1 cellular context compared by ENCODE assay signal in genomic region chr4:27001398-27002164, GRCh38.
TF ChIP-seq lines count a peak whose summit lies in the region.

No MANE protein-coding gene starts in this region.

TF ChIP-seq in GM12878, 131 proteins besides CTCF, POLR2A, EP300 and RAD21:
- TF ChIP-seq, protein P1, sequence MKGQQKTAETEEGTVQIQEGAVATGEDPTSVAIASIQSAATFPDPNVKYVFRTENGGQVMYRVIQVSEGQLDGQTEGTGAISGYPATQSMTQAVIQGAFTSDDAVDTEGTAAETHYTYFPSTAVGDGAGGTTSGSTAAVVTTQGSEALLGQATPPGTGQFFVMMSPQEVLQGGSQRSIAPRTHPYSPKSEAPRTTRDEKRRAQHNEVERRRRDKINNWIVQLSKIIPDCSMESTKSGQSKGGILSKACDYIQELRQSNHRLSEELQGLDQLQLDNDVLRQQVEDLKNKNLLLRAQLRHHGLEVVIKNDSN (IDR thresholded peaks at IDR 0.05; ENCODE audit: borderline replicate concordance, extremely low read length, insufficient read depth, low read depth, low read length), result no peak
- TF ChIP-seq SMAD5 (IDR thresholded peaks at IDR 0.05; ENCODE audit: low read depth), result no peak
- no peak for TF ChIP-seq TCF7 (IDR thresholded peaks at IDR 0.05; ENCODE audit: borderline replicate concordance)
- TF ChIP-seq PAX8 (IDR thresholded peaks at IDR 0.05), result no peak
- TF ChIP-seq NFXL1 (IDR thresholded peaks at IDR 0.05; ENCODE audit: borderline replicate concordance), result no peak
- TF ChIP-seq BMI1 (IDR thresholded peaks at IDR 0.05; ENCODE audit: borderline replicate concordance), result no peak
- no peak for TF ChIP-seq ZSCAN29 (IDR thresholded peaks at IDR 0.05)
- TF ChIP-seq, protein P2, sequence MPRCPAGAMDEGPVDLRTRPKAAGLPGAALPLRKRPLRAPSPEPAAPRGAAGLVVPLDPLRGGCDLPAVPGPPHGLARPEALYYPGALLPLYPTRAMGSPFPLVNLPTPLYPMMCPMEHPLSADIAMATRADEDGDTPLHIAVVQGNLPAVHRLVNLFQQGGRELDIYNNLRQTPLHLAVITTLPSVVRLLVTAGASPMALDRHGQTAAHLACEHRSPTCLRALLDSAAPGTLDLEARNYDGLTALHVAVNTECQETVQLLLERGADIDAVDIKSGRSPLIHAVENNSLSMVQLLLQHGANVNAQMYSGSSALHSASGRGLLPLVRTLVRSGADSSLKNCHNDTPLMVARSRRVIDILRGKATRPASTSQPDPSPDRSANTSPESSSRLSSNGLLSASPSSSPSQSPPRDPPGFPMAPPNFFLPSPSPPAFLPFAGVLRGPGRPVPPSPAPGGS (IDR thresholded peaks at IDR 0.05; ENCODE audit: borderline replicate concordance, insufficient read depth, low read depth, low read length, poor library complexity, severe bottlenecking), result no peak
- TF ChIP-seq MEF2A (IDR thresholded peaks at IDR 0.05; ENCODE audit: insufficient read depth, low read depth, low read length), result no peak
- TF ChIP-seq ZBED1 (IDR thresholded peaks at IDR 0.05; ENCODE audit: borderline replicate concordance), result no peak
- no peak for TF ChIP-seq CEBPZ (IDR thresholded peaks at IDR 0.05; ENCODE audit: low read depth, low read length)
- TF ChIP-seq BACH1 (IDR thresholded peaks at IDR 0.05; ENCODE audit: borderline replicate concordance), result no peak
- no peak for TF ChIP-seq TCF3 (IDR thresholded peaks at IDR 0.05; ENCODE audit: borderline replicate concordance, insufficient read depth, low read depth, low read length)
- no peak for TF ChIP-seq E2F4 (IDR thresholded peaks at IDR 0.05; ENCODE audit: low read depth, low read length)
- TF ChIP-seq STAT3 (IDR thresholded peaks at IDR 0.05; ENCODE audit: low read depth, low read length), result no peak
